In the genomic region with DNA sequence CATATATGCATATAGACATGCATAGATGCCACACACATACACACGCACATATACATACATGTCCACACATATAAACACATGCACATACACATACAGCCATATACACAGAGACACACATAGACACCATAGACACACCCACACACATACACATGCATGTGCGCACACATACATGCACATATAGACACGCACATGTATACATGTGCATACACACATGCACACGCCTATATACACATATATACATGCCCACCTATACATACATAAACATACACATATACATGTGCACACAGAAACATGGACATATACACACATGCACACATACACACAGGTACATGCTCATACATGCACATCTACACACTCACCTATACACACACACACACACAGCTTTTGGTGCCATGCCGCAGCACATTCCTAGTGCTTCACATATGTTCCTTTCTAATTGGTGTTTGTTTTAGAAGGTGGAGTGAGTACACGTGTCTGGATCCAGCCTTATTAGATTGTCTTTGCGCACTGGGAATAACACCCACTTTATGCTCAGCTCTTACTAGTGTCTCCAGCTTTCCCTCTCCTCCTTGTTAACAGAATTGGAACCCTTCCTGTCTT, we compare ENCODE assay signal across 12 cellular contexts.
A peak's percentile ranks its signal among the peaks of the same experiment; 100 is the strongest.
DNase-seq lines count a peak whose midpoint lies in the region; ATAC-seq and TF ChIP-seq lines count a peak whose summit lies in the region.
"Had no signal": no experiment of that assay in that cellular context is flagged by ENCODE, and none has a peak within 500 bp of the region (broad histone marks: within the 10 kb centered on the region; RNA-seq: fewer than 3 reads in every experiment).

No MANE protein-coding gene starts in this region.

- ATAC-seq in CD8-positive, alpha-beta T cell: no peak
- no peak for ATAC-seq in activated CD8-positive, alpha-beta T cell treated with anti-CD3 and anti-CD28 coated beads, Interleukin-2, amount 10 ng/mL, durations not matched to agents 7 days and 5 days

- CTCF ChIA-PET in CD8-positive, alpha-beta T cell (lab: Charles Lee): interaction anchor here (1.3 kb wide), 1 partner anchor 21 kb away, joined by 3 read pairs; no protein-coding TSS in a partner anchor
- CTCF ChIA-PET in activated CD8-positive, alpha-beta T cell treated with anti-CD3 and anti-CD28 coated beads, Interleukin-2, amount 10 ng/mL, durations not matched to agents 7 days and 5 days (lab: Charles Lee): interaction anchor here (0.9 to 1.4 kb wide), 4 partner anchors 10 to 30 kb away, joined by 3 to 4 read pairs (median 3); no protein-coding TSS in a partner anchor

- POLR2A ChIA-PET in CD8-positive, alpha-beta T cell (lab: Charles Lee): interaction anchor here (1.0 to 1.8 kb wide), 4 partner anchors 12 to 40 kb away, joined by 3 to 6 read pairs (median 4); no protein-coding TSS in a partner anchor
- POLR2A ChIA-PET in activated CD8-positive, alpha-beta T cell treated with anti-CD3 and anti-CD28 coated beads, Interleukin-2, amount 10 ng/mL, durations not matched to agents 7 days and 5 days (lab: Charles Lee): no interaction called here

- H3K9ac ChIP-seq in liver (ENCODE audit: low read depth in 1 of 2, low read length in 2 of 2): peak overlapping the region in 1 of 2 donors; percentile 43

- H3K9me3 ChIP-seq in CD8-positive, alpha-beta T cell (ENCODE audit: low read length): no peaks in the 10 kb centered on the region
- H3K9me3 ChIP-seq in liver (ENCODE audit: control insufficient read depth in 4 of 4, low read length in 3 of 4): no peaks in the 10 kb centered on the region
- H3K9me3 ChIP-seq: heart right ventricle had no signal

- 77% methylated on average over 7 of the region's 7 CpGs for WGBS in liver

- peak overlapping the region; percentile 88 for H3K27ac Mint-ChIP-seq in T-helper 1 cell treated with Interleukin-12 subunit alpha and Interleukin-12 subunit beta and Interleukin-4 antibody, amounts not matched to agents 30 μg/mL and 1 μg/mL, for 36 hours
- peak overlapping the region; percentile 90 for H3K27ac Mint-ChIP-seq in CD8-positive, alpha-beta T cell
- H3K27ac Mint-ChIP-seq in activated CD8-positive, alpha-beta T cell treated with anti-CD3 and anti-CD28 coated beads, Interleukin-2, amount 10 ng/mL, durations not matched to agents 7 days and 5 days: peak overlapping the region; percentile 79

- no peaks in the 10 kb centered on the region for H3K27me3 ChIP-seq in CD8-positive, alpha-beta T cell (ENCODE audit: insufficient read depth, low read length)
- H3K27me3 ChIP-seq in liver (ENCODE audit: control insufficient read depth in 4 of 4, insufficient read depth in 4 of 4, low read length in 3 of 4) (no peaks in the 10 kb centered on the region), brain microvascular endothelial cell (replicated peaks) (no peaks in the 10 kb centered on the region)
- H3K27me3 ChIP-seq: heart right ventricle had no signal

- TF ChIP-seq RAD21 in liver (IDR thresholded peaks at IDR 0.05): no peak

- H3K36me3 ChIP-seq in CD8-positive, alpha-beta T cell (ENCODE audit: insufficient read depth, low read length): no peaks in the 10 kb centered on the region
- H3K36me3 ChIP-seq in liver (ENCODE audit: control insufficient read depth in 4 of 4, insufficient read depth in 3 of 4, low read depth in 1 of 4, low read length in 3 of 4) (no peaks in the 10 kb centered on the region), brain microvascular endothelial cell (replicated peaks) (no peaks in the 10 kb centered on the region)

- intact Hi-C loops in CD8-positive, alpha-beta T cell (cut with DNase I, micrococcal nuclease): loop anchor here in 1 of 2 experiments (2.0 kb wide), 1 partner anchor 18 kb away; no protein-coding TSS in a partner anchor

- DNase-seq in T-helper 1 cell (no peak), NCI-H2196 (lab: John Stamatoyannopoulos, UW; ENCODE audit: unreplicated experiment) (no peak), iPS-NIHi7 (ENCODE audit: extremely low spot score) (no peak), brain microvascular endothelial cell (no peak)
- no peak for DNase-seq in CD8-positive, alpha-beta T cell
- no peak for DNase-seq in activated CD8-positive, alpha-beta T cell treated with anti-CD3 and anti-CD28 coated beads, Interleukin-2, amount 10 ng/mL, durations not matched to agents 7 days and 5 days
- DNase-seq: heart right ventricle, KBM-7, left cardiac atrium, NCI-H1105 treated with DMSO at 0.1 percent for 48 hours had no signal

- peaks cover 65% of the 10 kb centered on the region for H3K4me1 ChIP-seq in CD8-positive, alpha-beta T cell (ENCODE audit: insufficient read depth, low read length)
- peaks cover 0 to 10% (median 4%) of the 10 kb centered on the region in 4 donors for H3K4me1 ChIP-seq in liver (ENCODE audit: control insufficient read depth in 4 of 4, insufficient read depth in 4 of 4, low read length in 3 of 4)

- H3K36me3 Mint-ChIP-seq in T-helper 1 cell treated with Interleukin-12 subunit alpha and Interleukin-12 subunit beta and Interleukin-4 antibody, amounts not matched to agents 30 μg/mL and 1 μg/mL, for 36 hours (ENCODE audit: low read depth): peaks cover 43% of the 10 kb centered on the region
- H3K36me3 Mint-ChIP-seq in CD8-positive, alpha-beta T cell: peaks cover 25% of the 10 kb centered on the region
- H3K36me3 Mint-ChIP-seq in activated CD8-positive, alpha-beta T cell treated with anti-CD3 and anti-CD28 coated beads, Interleukin-2, amount 10 ng/mL, durations not matched to agents 7 days and 5 days (ENCODE audit: low read depth): peaks cover 57% of the 10 kb centered on the region

- peak overlapping the region; percentile 13 for H3K4me3 ChIP-seq in CD8-positive, alpha-beta T cell (ENCODE audit: low read depth, low read length)
- H3K4me3 ChIP-seq in liver (ENCODE audit: low read depth in 1 of 3, low read length in 3 of 3): no peak overlapping the region
- H3K4me3 ChIP-seq in brain microvascular endothelial cell (ENCODE audit: low read depth, low read length): no peak overlapping the region
- H3K4me3 ChIP-seq: heart right ventricle had no signal

- H3K9me3 Mint-ChIP-seq in T-helper 1 cell treated with Interleukin-12 subunit alpha and Interleukin-12 subunit beta and Interleukin-4 antibody, amounts not matched to agents 30 μg/mL and 1 μg/mL, for 36 hours: no peaks in the 10 kb centered on the region
- no peaks in the 10 kb centered on the region for H3K9me3 Mint-ChIP-seq in CD8-positive, alpha-beta T cell
- no peaks in the 10 kb centered on the region for H3K9me3 Mint-ChIP-seq in activated CD8-positive, alpha-beta T cell treated with anti-CD3 and anti-CD28 coated beads, Interleukin-2, amount 10 ng/mL, durations not matched to agents 7 days and 5 days (ENCODE audit: insufficient read depth)

- in situ Hi-C loops in brain microvascular endothelial cell (cut with HindIII; ENCODE audit: low pct_ligation_motif_present, low sequenced_read_pairs): no loop called here

- no peak overlapping the region for H3K27ac ChIP-seq in CD8-positive, alpha-beta T cell (ENCODE audit: low read depth, low read length)
- H3K27ac ChIP-seq in liver (ENCODE audit: low read depth in 1 of 2, low read length in 2 of 2) (peak overlapping the region; percentile 32 to 35), brain microvascular endothelial cell (no peak overlapping the region)
- H3K27ac ChIP-seq: heart right ventricle had no signal

- H3K4me3 Mint-ChIP-seq in T-helper 1 cell treated with Interleukin-12 subunit alpha and Interleukin-12 subunit beta and Interleukin-4 antibody, amounts not matched to agents 30 μg/mL and 1 μg/mL, for 36 hours: peak overlapping the region; percentile 80
- peak overlapping the region; percentile 82 for H3K4me3 Mint-ChIP-seq in CD8-positive, alpha-beta T cell
- H3K4me3 Mint-ChIP-seq in activated CD8-positive, alpha-beta T cell treated with anti-CD3 and anti-CD28 coated beads, Interleukin-2, amount 10 ng/mL, durations not matched to agents 7 days and 5 days: peak overlapping the region; percentile 56

- peaks cover 52% of the 10 kb centered on the region for H3K4me1 Mint-ChIP-seq in T-helper 1 cell treated with Interleukin-12 subunit alpha and Interleukin-12 subunit beta and Interleukin-4 antibody, amounts not matched to agents 30 μg/mL and 1 μg/mL, for 36 hours (ENCODE audit: low read depth)
- H3K4me1 Mint-ChIP-seq in CD8-positive, alpha-beta T cell (ENCODE audit: low read depth): peaks cover 73% of the 10 kb centered on the region
- H3K4me1 Mint-ChIP-seq in activated CD8-positive, alpha-beta T cell treated with anti-CD3 and anti-CD28 coated beads, Interleukin-2, amount 10 ng/mL, durations not matched to agents 7 days and 5 days (ENCODE audit: low read depth): peaks cover 65% of the 10 kb centered on the region

- H3K27me3 Mint-ChIP-seq in T-helper 1 cell treated with Interleukin-12 subunit alpha and Interleukin-12 subunit beta and Interleukin-4 antibody, amounts not matched to agents 30 μg/mL and 1 μg/mL, for 36 hours (ENCODE audit: low read depth): no peaks in the 10 kb centered on the region
- H3K27me3 Mint-ChIP-seq in CD8-positive, alpha-beta T cell (ENCODE audit: low read depth): no peaks in the 10 kb centered on the region
- H3K27me3 Mint-ChIP-seq in activated CD8-positive, alpha-beta T cell treated with anti-CD3 and anti-CD28 coated beads, Interleukin-2, amount 10 ng/mL, durations not matched to agents 7 days and 5 days (ENCODE audit: low read depth): no peaks in the 10 kb centered on the region

- no peak for TF ChIP-seq CTCF in CD8-positive, alpha-beta T cell (IDR thresholded peaks at IDR 0.05)
- TF ChIP-seq CTCF in liver (IDR thresholded peaks at IDR 0.05; ENCODE audit: low read depth, low read length, missing input control) (no peak), brain microvascular endothelial cell (IDR thresholded peaks at IDR 0.05; ENCODE audit: low read depth, low read length, missing control alignments) (no peak)

TF ChIP-seq in liver, 16 proteins besides CTCF, POLR2A, EP300 and RAD21 (continues in another document):
- no peak for TF ChIP-seq SP1 (IDR thresholded peaks at IDR 0.05)
- no peak for TF ChIP-seq HNF4G (IDR thresholded peaks at IDR 0.05)
- TF ChIP-seq ATF3 (IDR thresholded peaks at IDR 0.05): no peak

Comparison
In these comparisons a context has a peak if more than half of its experiments do, and no peak if none do; other contexts are left out.
1. H3K27ac ChIP-seq: peak in liver (2 of 2); none in CD8-positive, alpha-beta T cell (single experiment) and brain microvascular endothelial cell (single experiment).
2. Peak in every context shown above with its lines, with median percentiles within 50 percentile points of each other: H3K27ac Mint-ChIP-seq and H3K4me3 Mint-ChIP-seq.